In genomic region chr10:79779310-79779938, GRCh38 we compare ENCODE assay signal across 8 cellular contexts. TPM values are rescaled to one million over a fixed set of nuclear protein-coding genes. Genes with fewer than 3 reads are reported as not detected.
DNase-seq lines count a peak whose midpoint lies in the region; ATAC-seq and TF ChIP-seq lines count a peak whose summit lies in the region.
"Not testable (repeated sequence)": the region's sequence is repeated elsewhere in the genome, so short reads cannot be mapped to it uniquely, and the experiment has no call there.

No MANE protein-coding gene starts in this region.

- CTCF ChIA-PET in OCI-LY7 (lab: Charles Lee; ENCODE audit: unreplicated experiment): not testable (repeated sequence)

- H3K4me3 Mint-ChIP-seq in endodermal cell: not testable (repeated sequence)

- ATAC-seq in GM19328 (IDR thresholded peaks at IDR 0.05; ENCODE audit: unreplicated experiment) (peak; percentile 94), HG03175 (IDR thresholded peaks at IDR 0.05; ENCODE audit: unreplicated experiment) (peak; percentile 93), lower lobe of right lung (peak; percentile 97)

- 33% methylated on average over 8 of the region's 14 CpGs; no CpG with 5 or more reads in 1 of the 2 experiments for WGBS in endodermal cell (ENCODE audit: insufficient coverage in 1 of 2, insufficient read length in 1 of 2), 2 experiments

- H3K4me1 Mint-ChIP-seq in endodermal cell: not testable (repeated sequence)

- H3K36me3 Mint-ChIP-seq in endodermal cell (ENCODE audit: low read depth): not testable (repeated sequence)

- intact Hi-C loops in OCI-LY7 (cut with micrococcal nuclease; ENCODE audit: unreplicated experiment); lower lobe of right lung (cut with DNase I): not testable (repeated sequence)

- H4K20me1 ChIP-seq in OCI-LY7 (ENCODE audit: insufficient read depth, low read length): not testable (repeated sequence)

- not testable (repeated sequence) for H2AFZ ChIP-seq in OCI-LY7 (ENCODE audit: low read length)

- not testable (repeated sequence) for H3K27ac ChIP-seq in OCI-LY7 (ENCODE audit: low read depth, low read length, poor library complexity, severe bottlenecking); endodermal cell (ENCODE audit: low read depth, low read length); lower lobe of right lung

- H3K4me3 ChIP-seq in OCI-LY7 (ENCODE audit: low read depth, low read length, poor library complexity, severe bottlenecking); endodermal cell (ENCODE audit: low read length); lower lobe of right lung: not testable (repeated sequence)

- H3K4me2 ChIP-seq in OCI-LY7 (ENCODE audit: low read length): not testable (repeated sequence)

- TF ChIP-seq CTCF in OCI-LY7 (conservative IDR thresholded peaks at IDR 0.05; ENCODE audit: low read length): peak; percentile 70
- TF ChIP-seq CTCF in endodermal cell (conservative IDR thresholded peaks at IDR 0.05): peak; percentile 75
- peak; percentile 70 for TF ChIP-seq CTCF in lower lobe of right lung (IDR thresholded peaks at IDR 0.05)

- H3K9me2 ChIP-seq in OCI-LY7 (ENCODE audit: insufficient read depth, low read length): not testable (repeated sequence)

- H3K4me1 ChIP-seq in OCI-LY7 (ENCODE audit: insufficient read depth, low read length, poor library complexity, severe bottlenecking); endodermal cell (ENCODE audit: control insufficient read depth, insufficient read depth, low read length); lower lobe of right lung: not testable (repeated sequence)

- not testable (repeated sequence) for H3K79me2 ChIP-seq in OCI-LY7 (ENCODE audit: insufficient read depth, low read depth, low read length)

- not testable (repeated sequence) for H3K27ac Mint-ChIP-seq in endodermal cell

- not testable (repeated sequence) for H3K36me3 ChIP-seq in OCI-LY7 (ENCODE audit: insufficient read depth, low read length); endodermal cell (ENCODE audit: control insufficient read depth, insufficient read depth, low read length); lower lobe of right lung

- peak; percentile 41 for DNase-seq in AG20443 (ENCODE audit: low spot score)
- peak; percentile 52 for DNase-seq in OCI-LY7 (ENCODE audit: low spot score)
- peak; percentile 26 for DNase-seq in activated T-cell treated with anti-CD3 and anti-CD28 coated beads for 1 hour (ENCODE audit: low read depth)
- DNase-seq in endodermal cell: peak; percentile 89
- peak; percentile 77 for DNase-seq in lower lobe of right lung
- peak; percentile 51 for DNase-seq in stimulated activated CD4-positive, alpha-beta T cell treated with anti-CD3 and anti-CD28 coated beads, Interleukin-4, amount 100 ng/mL, for 1 hour

- not testable (repeated sequence) for H3K9ac ChIP-seq in endodermal cell (ENCODE audit: extremely low read depth, low read length, poor library complexity, severe bottlenecking)

- POLR2A ChIA-PET in OCI-LY7 (lab: Charles Lee): not testable (repeated sequence)

- not testable (repeated sequence) for BruUV-seq in OCI-LY7 (replicated peaks; lab: Mats Ljungman, UMichigan)

- not testable (repeated sequence) for H3K27me3 ChIP-seq in endodermal cell (ENCODE audit: control insufficient read depth, insufficient read depth, low read length, poor library complexity, severe bottlenecking); lower lobe of right lung (ENCODE audit: low read depth)

- H3K27me3 Mint-ChIP-seq in endodermal cell (ENCODE audit: insufficient read depth): not testable (repeated sequence)

- not testable (repeated sequence) for H3K9me3 Mint-ChIP-seq in endodermal cell

- not testable (repeated sequence) for H3K9me3 ChIP-seq in OCI-LY7 (ENCODE audit: low read length); endodermal cell (ENCODE audit: control insufficient read depth, low read length); lower lobe of right lung

RNA-seq across cellular contexts. Expression of gene NUTM2E, which starts 47.1 kb away (rescaled TPM):
- total RNA-seq in OCI-LY7 (2014; rRNA removed; shearing (Covaris generic)): 0.05 and 0.19 TPM in 2 replicates
- total RNA-seq in OCI-LY7 (2022) (0.17 TPM in 1 of 2 replicates, not detected in the other), endodermal cell (under 1 TPM in 1 of 2 donors, not detected in 1; 0.35 TPM), lower lobe of right lung (not detected)
- not detected for polyA plus RNA-seq in endodermal cell (2013, experiment 1 of 2)
- not detected for polyA plus RNA-seq in endodermal cell (2013, experiment 2 of 2)

Comparison
In these comparisons a context has a peak if more than half of its experiments do, and no peak if none do; other contexts are left out.
1. DNase-seq: peak in every context shown above with its lines; median percentile 89 in endodermal cell; 77 in lower lobe of right lung; 52 in OCI-LY7; 51 in stimulated activated CD4-positive, alpha-beta T cell treated with anti-CD3 and anti-CD28 coated beads, Interleukin-4, amount 100 ng/mL, for 1 hour; 41 in AG20443; 26 in activated T-cell treated with anti-CD3 and anti-CD28 coated beads for 1 hour.